1 cellular context compared by ENCODE assay signal in the genomic region with DNA sequence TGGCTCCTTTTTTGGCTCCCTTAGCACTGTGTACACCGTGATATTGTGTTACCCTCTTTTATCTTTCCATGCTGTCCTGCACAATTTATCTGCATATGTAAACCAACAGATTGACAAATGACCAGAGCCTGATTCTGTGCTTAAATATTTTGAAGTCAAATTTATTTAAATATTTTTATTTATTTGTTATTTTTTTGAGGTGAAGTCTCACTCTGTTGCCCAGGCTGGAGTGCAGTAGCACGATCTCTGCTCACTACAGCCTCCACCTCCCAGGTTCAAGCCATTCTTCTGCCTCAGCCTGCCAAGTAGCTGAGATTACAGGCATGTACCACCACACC.
TF ChIP-seq lines count a peak whose summit lies in the region.

No MANE protein-coding gene starts in this region.

TF ChIP-seq in GM12878, 131 proteins besides CTCF, POLR2A, EP300 and RAD21:
- 0 out of 2 replicates have a peak, but pooled peaks have one; percentile 2 for TF ChIP-seq FOXM1 (IDR thresholded peaks at IDR 0.05; ENCODE audit: low read depth, low read length)
- TF ChIP-seq CREB1 (IDR thresholded peaks at IDR 0.05; ENCODE audit: low read depth), result no peak
